Comparison of ENCODE assay signal across 22 cellular contexts in the genomic region with DNA sequence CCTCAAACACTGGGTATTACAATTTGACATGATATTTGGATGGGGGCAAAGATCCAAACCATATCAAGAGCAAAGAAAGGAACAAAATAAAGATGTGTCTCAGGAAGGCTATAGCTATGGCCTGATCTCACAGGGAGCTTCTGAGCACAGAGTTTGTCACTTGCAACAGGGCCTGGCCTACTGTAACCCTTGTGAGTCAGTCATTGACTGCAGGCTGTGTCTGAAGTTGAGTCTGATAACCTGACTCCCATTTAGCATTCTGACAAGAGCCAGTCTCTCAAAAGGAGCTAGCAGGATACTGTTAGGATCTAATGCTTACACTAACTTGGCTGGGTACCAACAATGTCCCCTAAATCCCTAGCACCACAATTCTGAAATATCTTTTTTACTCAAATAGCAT.
"Had no signal": no experiment of that assay in that cellular context is flagged by ENCODE, and none has a peak within 500 bp of the region (broad histone marks: within the 10 kb centered on the region; RNA-seq: fewer than 3 reads in every experiment).

No MANE protein-coding gene starts in this region.

- H3K79me2 ChIP-seq: hepatocyte had no signal

- H3K4me1 Mint-ChIP-seq: activated naive CD4-positive, alpha-beta T cell treated with anti-CD3 and anti-CD28 coated beads, Interleukin-2, amount 10 ng/mL, durations not matched to agents 7 days and 5 days; T-cell had no signal

- DNase-seq: activated CD4-positive, alpha-beta memory T cell treated with anti-CD3 and anti-CD28 coated beads for 36 hours; activated CD4-positive, alpha-beta T cell treated with anti-CD3 and anti-CD28 coated beads for 48 hours; activated CD4-positive, CD25-positive, alpha-beta regulatory T cell; activated naive CD4-positive, alpha-beta T cell treated with anti-CD3 and anti-CD28 coated beads, Interleukin-2, amount 10 ng/mL, durations not matched to agents 7 days and 5 days; activated T-cell treated with anti-CD3 and anti-CD28 coated beads, Interleukin-2, amount 50 U/mL, for 48 hours; cortex of kidney; glutamatergic neuron; kidney glomerular epithelial cell; left ventricle myocardium superior; mammary epithelial cell; midbrain; spleen; stimulated activated CD4-positive, alpha-beta T cell treated with anti-CD3 and anti-CD28 coated beads, Interleukin-4, amount 100 ng/mL, for 1 hour; stimulated activated naive CD4-positive, alpha-beta T cell; T-cell; upper lobe of left lung had no signal

- H3K27me3 Mint-ChIP-seq: activated CD4-positive, alpha-beta memory T cell treated with anti-CD3 and anti-CD28 coated beads for 36 hours; activated naive CD4-positive, alpha-beta T cell treated with anti-CD3 and anti-CD28 coated beads, Interleukin-2, amount 10 ng/mL, durations not matched to agents 7 days and 5 days; natural killer cell treated with Interleukin-12 subunit alpha and Interleukin-12 subunit beta and Interleukin-15 and Interleukin-18, amount 100 ng/mL, for 72 hours; T-cell had no signal

- H3K27ac Mint-ChIP-seq: activated CD4-positive, alpha-beta memory T cell treated with anti-CD3 and anti-CD28 coated beads for 36 hours; activated naive CD4-positive, alpha-beta T cell treated with anti-CD3 and anti-CD28 coated beads, Interleukin-2, amount 10 ng/mL, durations not matched to agents 7 days and 5 days; natural killer cell treated with Interleukin-12 subunit alpha and Interleukin-12 subunit beta and Interleukin-15 and Interleukin-18, amount 100 ng/mL, for 72 hours; T-cell; T-helper 2 cell treated with Interferon-gamma antibody and Interleukin-4, amounts not matched to agents 5 μg/mL and 100 μg/mL, for 36 hours had no signal

- H3K27ac ChIP-seq: hepatocyte, prostate gland, right atrium auricular region, spleen, thoracic aorta, upper lobe of left lung had no signal

- H3K4me3 Mint-ChIP-seq: activated CD4-positive, alpha-beta memory T cell treated with anti-CD3 and anti-CD28 coated beads for 36 hours; activated naive CD4-positive, alpha-beta T cell treated with anti-CD3 and anti-CD28 coated beads, Interleukin-2, amount 10 ng/mL, durations not matched to agents 7 days and 5 days; natural killer cell treated with Interleukin-12 subunit alpha and Interleukin-12 subunit beta and Interleukin-15 and Interleukin-18, amount 100 ng/mL, for 72 hours; T-cell; T-helper 2 cell treated with Interferon-gamma antibody and Interleukin-4, amounts not matched to agents 5 μg/mL and 100 μg/mL, for 36 hours had no signal

- ATAC-seq: left ventricle myocardium superior; natural killer cell treated with Interleukin-12 subunit alpha and Interleukin-12 subunit beta and Interleukin-15 and Interleukin-18, amount 100 ng/mL, for 72 hours; T-cell had no signal

- H2AFZ ChIP-seq: hepatocyte had no signal

- H3K4me3 ChIP-seq: hepatocyte, prostate gland, right atrium auricular region, spleen, thoracic aorta, upper lobe of left lung had no signal

- H3K36me3 ChIP-seq: prostate gland, right atrium auricular region, spleen, thoracic aorta, upper lobe of left lung had no signal

- H3K27me3 ChIP-seq: hepatocyte, right atrium auricular region, spleen, upper lobe of left lung had no signal

- H3K9me3 Mint-ChIP-seq: activated CD4-positive, alpha-beta memory T cell treated with anti-CD3 and anti-CD28 coated beads for 36 hours; activated naive CD4-positive, alpha-beta T cell treated with anti-CD3 and anti-CD28 coated beads, Interleukin-2, amount 10 ng/mL, durations not matched to agents 7 days and 5 days had no signal

- H3K4me2 ChIP-seq: hepatocyte had no signal

- H3K4me1 ChIP-seq: prostate gland, right atrium auricular region, spleen, upper lobe of left lung had no signal

- H3K9me3 ChIP-seq: prostate gland, right atrium auricular region, spleen, thoracic aorta, upper lobe of left lung had no signal

- H3K36me3 Mint-ChIP-seq: activated CD4-positive, alpha-beta memory T cell treated with anti-CD3 and anti-CD28 coated beads for 36 hours; activated naive CD4-positive, alpha-beta T cell treated with anti-CD3 and anti-CD28 coated beads, Interleukin-2, amount 10 ng/mL, durations not matched to agents 7 days and 5 days; T-cell had no signal
